In the genomic region with DNA sequence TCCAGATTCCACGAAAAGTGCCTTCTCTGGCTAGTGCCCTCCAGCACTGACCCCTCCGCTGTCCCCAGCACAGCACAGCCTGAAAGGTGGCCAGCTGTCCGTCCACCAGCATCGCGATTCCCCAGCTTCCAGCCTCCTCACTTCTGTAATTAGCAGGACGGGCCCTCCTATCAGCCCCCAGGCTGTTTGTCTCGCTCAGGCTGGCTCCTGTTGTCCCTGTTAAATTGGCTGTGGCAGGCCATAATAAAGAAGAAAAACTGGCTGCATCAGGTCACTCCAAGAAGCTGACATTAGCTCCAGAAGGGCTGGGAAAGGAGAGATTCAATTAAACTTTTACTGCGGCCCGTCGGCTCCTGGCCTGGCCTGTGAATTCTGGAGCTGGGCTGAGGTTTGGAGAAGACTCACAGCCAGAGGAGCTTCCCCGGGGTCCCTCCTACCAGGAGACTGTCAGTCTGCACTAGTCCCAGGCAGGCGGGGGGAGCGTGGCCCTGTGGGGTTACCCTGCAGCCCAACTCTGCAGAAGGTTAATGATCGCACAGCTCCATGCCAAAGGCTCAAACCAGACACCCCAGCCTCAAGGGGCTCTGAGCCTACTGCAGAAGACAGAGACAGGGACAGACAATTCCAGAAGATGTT, we compare ENCODE assay signal across 16 cellular contexts. TPM values are rescaled to one million over a fixed set of nuclear protein-coding genes. Genes with fewer than 3 reads are reported as not detected.
"Had no signal": no experiment of that assay in that cellular context is flagged by ENCODE, and none has a peak within 500 bp of the region (broad histone marks: within the 10 kb centered on the region; RNA-seq: fewer than 3 reads in every experiment).

No MANE protein-coding gene starts in this region.

- H3K9me3 ChIP-seq: esophagus muscularis mucosa, thoracic aorta had no signal

- H3K4me3 ChIP-seq: esophagus muscularis mucosa, thoracic aorta had no signal

- DNase-seq: activated CD4-positive, alpha-beta memory T cell treated with anti-CD3 and anti-CD28 coated beads for 36 hours; activated CD4-positive, alpha-beta T cell treated with anti-CD3 and anti-CD28 coated beads for 1 hour; activated effector memory CD4-positive, alpha-beta T cell treated with anti-CD3 and anti-CD28 coated beads, Interleukin-2, amount 50 U/mL, for 16 hours; activated T-cell treated with anti-CD3 and anti-CD28 coated beads, Interleukin-2, amount 50 U/mL, for 4 hours; anterior cingulate cortex; foreskin fibroblast; stimulated activated CD4-positive, alpha-beta T cell treated with anti-CD3 and anti-CD28 coated beads, Interleukin-4, amount 100 ng/mL, for 1 hour; stimulated activated CD8-positive, alpha-beta memory T cell treated with anti-CD3 and anti-CD28 coated beads, Interleukin-4, amount 100 ng/mL, for 48 hours had no signal

- H3K36me3 ChIP-seq: esophagus muscularis mucosa, thoracic aorta had no signal

- H3K36me3 Mint-ChIP-seq: activated CD4-positive, alpha-beta memory T cell treated with anti-CD3 and anti-CD28 coated beads for 36 hours; memory B cell had no signal

- H3K27ac Mint-ChIP-seq: activated CD4-positive, alpha-beta memory T cell treated with anti-CD3 and anti-CD28 coated beads for 36 hours; activated naive CD4-positive, alpha-beta T cell treated with anti-CD3 and anti-CD28 coated beads, Interleukin-2, amount 50 U/mL, for 72 hours; memory B cell; nephron; stimulated activated naive CD8-positive, alpha-beta T cell treated with anti-CD3 and anti-CD28 coated beads, Interleukin-15, Interleukin-2, amounts not matched to agents 100 ng/mL and 50 ng/mL, for 24 hours had no signal

- ATAC-seq: activated naive CD4-positive, alpha-beta T cell treated with anti-CD3 and anti-CD28 coated beads, Interleukin-2, amount 50 U/mL, for 72 hours; activated T-cell treated with anti-CD3 and anti-CD28 coated beads, Interleukin-2, amount 50 U/mL, for 4 hours; left lobe of liver had no signal

- H3K4me3 Mint-ChIP-seq: activated CD4-positive, alpha-beta memory T cell treated with anti-CD3 and anti-CD28 coated beads for 36 hours; activated T-cell treated with anti-CD3 and anti-CD28 coated beads, Interleukin-2, amount 50 U/mL, for 4 hours; memory B cell; nephron; stimulated activated naive CD8-positive, alpha-beta T cell treated with anti-CD3 and anti-CD28 coated beads, Interleukin-15, Interleukin-2, amounts not matched to agents 100 ng/mL and 50 ng/mL, for 24 hours had no signal

- H3K27ac ChIP-seq: esophagus muscularis mucosa, thoracic aorta had no signal

RNA-seq across cellular contexts. Expression of a gene that starts 40.7 kb away (rescaled TPM):
- total RNA-seq: activated CD4-positive, alpha-beta memory T cell treated with anti-CD3 and anti-CD28 coated beads for 36 hours; activated naive CD4-positive, alpha-beta T cell treated with anti-CD3 and anti-CD28 coated beads, Interleukin-2, amount 50 U/mL, for 72 hours; T-helper 2 cell treated with Interferon-gamma antibody and Interleukin-4, amounts not matched to agents 100 ng/mL and 5 ng/mL, for 36 hours had no signal
